16 cellular contexts compared by ENCODE assay signal in the genomic region with DNA sequence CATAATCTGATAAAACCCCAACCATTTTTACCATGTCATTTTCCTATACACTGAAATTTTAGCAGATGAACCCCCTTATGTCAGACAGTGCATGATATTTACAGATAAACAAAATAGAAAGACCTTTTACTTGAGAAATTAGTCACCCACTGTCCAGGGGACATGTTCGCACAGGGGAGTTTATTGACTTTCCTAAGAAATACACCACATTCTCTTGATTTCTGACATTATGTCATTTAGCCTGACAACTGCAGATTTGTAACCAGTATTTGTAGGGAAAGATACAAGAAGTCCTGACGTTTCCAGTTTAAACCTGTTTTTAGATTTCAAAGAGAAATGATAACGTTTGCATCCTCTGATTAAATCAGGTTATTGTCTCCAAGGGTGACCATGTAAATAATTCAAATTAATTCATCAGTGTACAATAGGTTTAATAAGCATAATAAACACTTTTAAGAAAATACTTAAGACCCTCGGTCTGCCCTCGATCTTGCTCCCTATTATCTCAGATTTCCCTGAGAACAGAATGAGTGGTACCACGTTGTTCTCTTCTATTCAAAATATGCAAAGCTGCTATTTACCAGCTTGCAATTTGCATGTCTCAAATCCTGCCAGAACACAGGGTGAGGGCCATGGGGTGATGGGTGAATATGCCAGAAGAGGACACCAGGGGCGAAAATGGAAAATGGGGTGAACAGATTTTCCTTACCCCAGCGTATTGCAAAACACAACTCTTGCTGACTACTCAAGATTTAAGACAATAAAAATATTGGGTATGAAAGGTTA.
"Had no signal": no experiment of that assay in that cellular context is flagged by ENCODE, and none has a peak within 500 bp of the region (broad histone marks: within the 10 kb centered on the region; RNA-seq: fewer than 3 reads in every experiment).

No MANE protein-coding gene starts in this region.

- H3K4me3 Mint-ChIP-seq: activated CD4-positive, alpha-beta T cell treated with anti-CD3 and anti-CD28 coated beads, Interleukin-2, amount 10 ng/mL, durations not matched to agents 7 days and 5 days had no signal

- H3K4me1 ChIP-seq: uterus had no signal

- H3K36me3 ChIP-seq: esophagus squamous epithelium, thyroid gland, uterus had no signal

- H3K9me3 ChIP-seq: esophagus squamous epithelium, thyroid gland, uterus had no signal

- ATAC-seq: stimulated activated naive CD8-positive, alpha-beta T cell treated with anti-CD3 and anti-CD28 coated beads, Interleukin-15, amount 100 ng/mL, for 72 hours had no signal

- H3K27me3 ChIP-seq: thyroid gland, uterus had no signal

- H3K4me3 ChIP-seq: esophagus squamous epithelium, thyroid gland, uterus had no signal

- H3K9me3 Mint-ChIP-seq: activated CD4-positive, alpha-beta T cell treated with anti-CD3 and anti-CD28 coated beads, Interleukin-2, amount 10 ng/mL, durations not matched to agents 7 days and 5 days; nephron; stimulated activated naive CD8-positive, alpha-beta T cell treated with anti-CD3 and anti-CD28 coated beads, Interleukin-15, amount 100 ng/mL, for 72 hours had no signal

- H3K27ac Mint-ChIP-seq: activated CD4-positive, alpha-beta T cell treated with anti-CD3 and anti-CD28 coated beads, Interleukin-2, amount 10 ng/mL, durations not matched to agents 7 days and 5 days; stimulated activated naive CD8-positive, alpha-beta T cell treated with anti-CD3 and anti-CD28 coated beads, Interleukin-15, amount 100 ng/mL, for 72 hours had no signal

- FAIRE-seq: endometrium, islet of Langerhans, TTC549 had no signal

- DNase-seq: activated CD4-positive, alpha-beta T cell treated with anti-CD3 and anti-CD28 coated beads, Interleukin-2, amount 10 ng/mL, durations not matched to agents 7 days and 5 days; activated CD4-positive, CD25-positive, alpha-beta regulatory T cell; activated naive CD4-positive, alpha-beta T cell treated with anti-CD3 and anti-CD28 coated beads, Interleukin-2, amount 50 U/mL, for 16 hours; esophagus squamous epithelium; foreskin fibroblast; mammary epithelial cell; stimulated activated CD4-positive, alpha-beta T cell treated with anti-CD3 and anti-CD28 coated beads, Interleukin-4, amount 100 ng/mL, for 1 hour; stimulated activated CD8-positive, alpha-beta memory T cell treated with anti-CD3 and anti-CD28 coated beads, Interleukin-4, amount 100 ng/mL, for 48 hours; stimulated activated naive CD8-positive, alpha-beta T cell treated with anti-CD3 and anti-CD28 coated beads, Interleukin-15, amount 100 ng/mL, for 72 hours; T-helper 2 cell; thyroid gland; uterus had no signal

- H3K27ac ChIP-seq: esophagus squamous epithelium, thyroid gland had no signal
